Comparison of ENCODE assay signal across 17 cellular contexts in the genomic region with DNA sequence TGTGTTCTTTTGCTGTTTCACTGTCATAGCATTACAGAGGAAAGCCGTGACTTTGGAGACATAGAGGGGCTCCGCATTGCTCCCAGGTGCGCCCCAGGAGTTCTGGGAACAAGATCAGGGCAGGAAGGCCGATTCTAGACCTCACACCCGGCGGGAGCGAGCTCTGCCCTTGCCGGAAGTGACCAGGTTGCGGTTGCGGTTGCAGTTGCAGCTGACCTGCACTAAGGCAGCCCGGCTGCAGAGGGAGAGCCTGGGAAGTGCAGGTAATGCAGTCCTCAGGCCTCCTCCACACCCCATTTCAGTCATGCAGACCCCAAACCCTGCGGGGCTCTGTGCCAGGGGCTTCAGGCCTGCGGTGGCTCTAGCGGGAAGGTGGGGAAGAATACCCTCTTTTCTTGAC.
"Had no signal": no experiment of that assay in that cellular context is flagged by ENCODE, and none has a peak within 500 bp of the region (broad histone marks: within the 10 kb centered on the region; RNA-seq: fewer than 3 reads in every experiment).

No MANE protein-coding gene starts in this region.

- H3K27ac ChIP-seq: epithelial cell of prostate, esophagus muscularis mucosa, gastroesophageal sphincter had no signal

- H3K36me3 Mint-ChIP-seq: immature natural killer cell; naive thymus-derived CD4-positive, alpha-beta T cell had no signal

- H3K36me3 ChIP-seq: esophagus muscularis mucosa, gastroesophageal sphincter had no signal

- H3K4me3 ChIP-seq: esophagus muscularis mucosa, gastroesophageal sphincter had no signal

- H3K4me1 ChIP-seq: esophagus muscularis mucosa, gastroesophageal sphincter had no signal

- H3K27me3 ChIP-seq: esophagus muscularis mucosa had no signal

- ATAC-seq: effector memory CD8-positive, alpha-beta T cell; gastroesophageal sphincter; left cardiac atrium; left ventricle myocardium superior; naive thymus-derived CD4-positive, alpha-beta T cell had no signal

- H3K27me3 Mint-ChIP-seq: dendritic cell treated with granulocyte-macrophage colony-stimulating factor and Interleukin-4, amounts not matched to agents 40 ng/mL and 50 ng/mL, for 4 days had no signal

- DNase-seq: effector memory CD8-positive, alpha-beta T cell; glutamatergic neuron; immature natural killer cell; left cardiac atrium; left ventricle myocardium superior; mesendoderm; naive thymus-derived CD4-positive, alpha-beta T cell; nephron progenitor cell; posterior cingulate gyrus; small intestine; stimulated activated CD4-positive, alpha-beta T cell treated with anti-CD3 and anti-CD28 coated beads, Interleukin-12 subunit alpha, Interleukin-12 subunit beta, amount 100 ng/mL, for 4 hours; stimulated activated naive CD4-positive, alpha-beta T cell treated with Interleukin-2 at 50 U/mL for 16 hours; trophoblast cell had no signal

- H3K9me3 Mint-ChIP-seq: dendritic cell treated with granulocyte-macrophage colony-stimulating factor and Interleukin-4, amounts not matched to agents 40 ng/mL and 50 ng/mL, for 4 days had no signal

- H3K4me3 Mint-ChIP-seq: dendritic cell treated with granulocyte-macrophage colony-stimulating factor and Interleukin-4, amounts not matched to agents 40 ng/mL and 50 ng/mL, for 4 days; effector memory CD8-positive, alpha-beta T cell; immature natural killer cell; naive thymus-derived CD4-positive, alpha-beta T cell; nephron progenitor cell had no signal

- H3K4me1 Mint-ChIP-seq: immature natural killer cell; naive thymus-derived CD4-positive, alpha-beta T cell had no signal

- H3K27ac Mint-ChIP-seq: dendritic cell treated with granulocyte-macrophage colony-stimulating factor and Interleukin-4, amounts not matched to agents 40 ng/mL and 50 ng/mL, for 4 days; effector memory CD8-positive, alpha-beta T cell; immature natural killer cell; naive thymus-derived CD4-positive, alpha-beta T cell; nephron progenitor cell had no signal

- H3K9me3 ChIP-seq: esophagus muscularis mucosa, gastroesophageal sphincter had no signal
